ENCODE assay signal across 1 cellular context in genomic region chr1:43933386-43934278, GRCh38.
TF ChIP-seq lines count a peak whose summit lies in the region.

Gene ARTN, plus strand, starts transcription at chr1:43933801. Its CDS starts 1,856 bp downstream, at chr1:43935657.

TF ChIP-seq in GM23338, 12 proteins besides CTCF, POLR2A, EP300 and RAD21 (continued from another document):
- no peak for TF ChIP-seq ZNF462 (CRISPR knock-in tag; IDR thresholded peaks at IDR 0.05)
- TF ChIP-seq STAT1 (IDR thresholded peaks at IDR 0.05; ENCODE audit: unreplicated experiment), result no peak
- no peak for TF ChIP-seq ZNF114 (CRISPR knock-in tag; IDR thresholded peaks at IDR 0.05)
- no peak for TF ChIP-seq NANOG (IDR thresholded peaks at IDR 0.05; ENCODE audit: borderline replicate concordance)
